2 cellular contexts compared by ENCODE assay signal in the genomic region with DNA sequence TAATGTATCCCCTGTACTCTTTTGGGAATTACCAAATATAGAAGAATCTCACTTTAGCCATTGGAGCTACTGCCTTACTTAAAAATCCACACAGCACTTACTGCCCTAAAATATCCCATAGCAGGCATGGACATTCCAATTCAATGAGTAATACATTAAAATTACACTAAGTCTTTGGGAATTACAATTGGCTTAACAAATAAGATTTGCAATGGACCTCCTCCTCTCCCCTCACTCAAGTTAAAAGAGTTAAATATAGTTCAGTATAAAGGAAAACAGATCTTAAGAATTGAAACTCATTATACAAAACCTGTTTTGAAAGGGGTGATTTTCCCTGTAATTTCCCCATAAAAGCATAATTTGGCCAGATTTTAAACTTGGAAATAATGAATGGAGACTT.
TF ChIP-seq lines count a peak whose summit lies in the region.

No MANE protein-coding gene starts in this region.

TF ChIP-seq in IMR-90, 13 proteins besides CTCF, POLR2A, EP300 and RAD21:
- no peak for TF ChIP-seq MAZ (IDR thresholded peaks at IDR 0.05; ENCODE audit: borderline replicate concordance, low read depth, low read length)
- TF ChIP-seq SMC3 (IDR thresholded peaks at IDR 0.05; ENCODE audit: low read depth, low read length): no peak
- TF ChIP-seq CHD1 (IDR thresholded peaks at IDR 0.05; ENCODE audit: low read depth, low read length): no peak
- TF ChIP-seq FOS (IDR thresholded peaks at IDR 0.05; ENCODE audit: low read depth, low read length): no peak; the same call in 1 of the 2 replicates
- TF ChIP-seq MAFK (IDR thresholded peaks at IDR 0.05; ENCODE audit: low read depth, low read length): no peak

TF ChIP-seq in HepG2, 621 proteins besides CTCF, POLR2A, EP300 and RAD21:
- TF ChIP-seq ZFX (CRISPR knock-in tag; IDR thresholded peaks at IDR 0.05; ENCODE audit: low read depth) (no peak), NRL (CRISPR knock-in tag; IDR thresholded peaks at IDR 0.05; ENCODE audit: borderline replicate concordance) (no peak), NFYC (CRISPR knock-in tag; IDR thresholded peaks at IDR 0.05) (no peak), JUN (CRISPR knock-in tag; IDR thresholded peaks at IDR 0.05) (no peak), CEBPG (CRISPR knock-in tag; IDR thresholded peaks at IDR 0.05) (no peak), CHD2 (IDR thresholded peaks at IDR 0.05; ENCODE audit: low read depth, low read length) (no peak), STAT5B (CRISPR knock-in tag; IDR thresholded peaks at IDR 0.05) (no peak), MIXL1 (CRISPR knock-in tag; IDR thresholded peaks at IDR 0.05) (no peak), PCBP1 (IDR thresholded peaks at IDR 0.05; ENCODE audit: borderline replicate concordance, low read depth, low read length) (no peak), ZNF629 (CRISPR knock-in tag; conservative IDR thresholded peaks at IDR 0.05) (no peak), KDM1A (CRISPR knock-in tag; IDR thresholded peaks at IDR 0.05) (no peak), ZNF234 (CRISPR knock-in tag; conservative IDR thresholded peaks at IDR 0.05) (no peak), ZNF260 (CRISPR knock-in tag; IDR thresholded peaks at IDR 0.05; ENCODE audit: borderline replicate concordance, low read depth) (no peak), EED (CRISPR knock-in tag; IDR thresholded peaks at IDR 0.05) (no peak), YY1 (IDR thresholded peaks at IDR 0.05; ENCODE audit: insufficient read depth, insufficient replicate concordance, low read depth, low read length) (no peak), CEBPB (IDR thresholded peaks at IDR 0.05; ENCODE audit: borderline replicate concordance, low read depth, low read length) (no peak), ZBTB3 (CRISPR knock-in tag; IDR thresholded peaks at IDR 0.05; ENCODE audit: borderline replicate concordance, low read depth) (no peak)
- TF ChIP-seq, protein P1, sequence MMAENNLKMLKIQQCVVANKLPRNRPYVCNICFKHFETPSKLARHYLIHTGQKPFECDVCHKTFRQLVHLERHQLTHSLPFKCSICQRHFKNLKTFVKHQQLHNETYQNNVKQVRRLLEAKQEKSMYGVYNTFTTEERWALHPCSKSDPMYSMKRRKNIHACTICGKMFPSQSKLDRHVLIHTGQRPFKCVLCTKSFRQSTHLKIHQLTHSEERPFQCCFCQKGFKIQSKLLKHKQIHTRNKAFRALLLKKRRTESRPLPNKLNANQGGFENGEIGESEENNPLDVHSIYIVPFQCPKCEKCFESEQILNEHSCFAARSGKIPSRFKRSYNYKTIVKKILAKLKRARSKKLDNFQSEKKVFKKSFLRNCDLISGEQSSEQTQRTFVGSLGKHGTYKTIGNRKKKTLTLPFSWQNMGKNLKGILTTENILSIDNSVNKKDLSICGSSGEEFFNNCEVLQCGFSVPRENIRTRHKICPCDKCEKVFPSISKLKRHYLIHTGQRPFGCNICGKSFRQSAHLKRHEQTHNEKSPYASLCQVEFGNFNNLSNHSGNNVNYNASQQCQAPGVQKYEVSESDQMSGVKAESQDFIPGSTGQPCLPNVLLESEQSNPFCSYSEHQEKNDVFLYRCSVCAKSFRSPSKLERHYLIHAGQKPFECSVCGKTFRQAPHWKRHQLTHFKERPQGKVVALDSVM (CRISPR knock-in tag; IDR thresholded peaks at IDR 0.05): no peak
- TF ChIP-seq, protein P2, sequence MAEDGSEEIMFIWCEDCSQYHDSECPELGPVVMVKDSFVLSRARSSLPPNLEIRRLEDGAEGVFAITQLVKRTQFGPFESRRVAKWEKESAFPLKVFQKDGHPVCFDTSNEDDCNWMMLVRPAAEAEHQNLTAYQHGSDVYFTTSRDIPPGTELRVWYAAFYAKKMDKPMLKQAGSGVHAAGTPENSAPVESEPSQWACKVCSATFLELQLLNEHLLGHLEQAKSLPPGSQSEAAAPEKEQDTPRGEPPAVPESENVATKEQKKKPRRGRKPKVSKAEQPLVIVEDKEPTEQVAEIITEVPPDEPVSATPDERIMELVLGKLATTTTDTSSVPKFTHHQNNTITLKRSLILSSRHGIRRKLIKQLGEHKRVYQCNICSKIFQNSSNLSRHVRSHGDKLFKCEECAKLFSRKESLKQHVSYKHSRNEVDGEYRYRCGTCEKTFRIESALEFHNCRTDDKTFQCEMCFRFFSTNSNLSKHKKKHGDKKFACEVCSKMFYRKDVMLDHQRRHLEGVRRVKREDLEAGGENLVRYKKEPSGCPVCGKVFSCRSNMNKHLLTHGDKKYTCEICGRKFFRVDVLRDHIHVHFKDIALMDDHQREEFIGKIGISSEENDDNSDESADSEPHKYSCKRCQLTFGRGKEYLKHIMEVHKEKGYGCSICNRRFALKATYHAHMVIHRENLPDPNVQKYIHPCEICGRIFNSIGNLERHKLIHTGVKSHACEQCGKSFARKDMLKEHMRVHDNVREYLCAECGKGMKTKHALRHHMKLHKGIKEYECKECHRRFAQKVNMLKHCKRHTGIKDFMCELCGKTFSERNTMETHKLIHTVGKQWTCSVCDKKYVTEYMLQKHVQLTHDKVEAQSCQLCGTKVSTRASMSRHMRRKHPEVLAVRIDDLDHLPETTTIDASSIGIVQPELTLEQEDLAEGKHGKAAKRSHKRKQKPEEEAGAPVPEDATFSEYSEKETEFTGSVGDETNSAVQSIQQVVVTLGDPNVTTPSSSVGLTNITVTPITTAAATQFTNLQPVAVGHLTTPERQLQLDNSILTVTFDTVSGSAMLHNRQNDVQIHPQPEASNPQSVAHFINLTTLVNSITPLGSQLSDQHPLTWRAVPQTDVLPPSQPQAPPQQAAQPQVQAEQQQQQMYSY (CRISPR knock-in tag; IDR thresholded peaks at IDR 0.05): no peak
- TF ChIP-seq, protein P3, sequence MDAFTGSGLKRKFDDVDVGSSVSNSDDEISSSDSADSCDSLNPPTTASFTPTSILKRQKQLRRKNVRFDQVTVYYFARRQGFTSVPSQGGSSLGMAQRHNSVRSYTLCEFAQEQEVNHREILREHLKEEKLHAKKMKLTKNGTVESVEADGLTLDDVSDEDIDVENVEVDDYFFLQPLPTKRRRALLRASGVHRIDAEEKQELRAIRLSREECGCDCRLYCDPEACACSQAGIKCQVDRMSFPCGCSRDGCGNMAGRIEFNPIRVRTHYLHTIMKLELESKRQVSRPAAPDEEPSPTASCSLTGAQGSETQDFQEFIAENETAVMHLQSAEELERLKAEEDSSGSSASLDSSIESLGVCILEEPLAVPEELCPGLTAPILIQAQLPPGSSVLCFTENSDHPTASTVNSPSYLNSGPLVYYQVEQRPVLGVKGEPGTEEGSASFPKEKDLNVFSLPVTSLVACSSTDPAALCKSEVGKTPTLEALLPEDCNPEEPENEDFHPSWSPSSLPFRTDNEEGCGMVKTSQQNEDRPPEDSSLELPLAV (CRISPR knock-in tag; conservative IDR thresholded peaks at IDR 0.05; ENCODE audit: low read depth): no peak
